In the genomic region with DNA sequence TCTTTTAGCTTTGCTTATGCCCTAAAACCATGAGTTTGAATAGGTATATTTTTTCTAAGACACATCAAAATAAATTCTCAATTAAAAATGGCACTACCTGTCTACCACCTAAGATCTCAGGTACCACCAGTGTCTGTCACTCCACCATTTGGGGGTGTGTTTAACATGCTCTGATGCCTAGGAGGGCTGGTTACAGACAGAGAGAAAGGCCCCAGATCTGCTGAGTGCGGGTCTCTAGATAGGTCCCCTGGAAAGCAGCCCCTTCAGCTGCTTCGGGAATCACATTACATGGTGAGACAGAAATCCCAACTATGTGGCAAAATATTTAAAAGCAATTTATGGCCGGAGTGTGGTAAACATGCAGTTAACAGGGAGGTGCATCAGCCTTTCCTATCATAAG, we compare ENCODE assay signal across 8 cellular contexts. TPM values are rescaled to one million over a fixed set of nuclear protein-coding genes. Genes with fewer than 3 reads are reported as not detected.
DNase-seq lines count a peak whose midpoint lies in the region; TF ChIP-seq lines count a peak whose summit lies in the region.

No MANE protein-coding gene starts in this region.

- peaks cover under 1 to 6% of the 10 kb centered on the region in 2 donors for H3K27me3 Mint-ChIP-seq in CD8-positive, alpha-beta memory T cell
- peaks cover 16% of the 10 kb centered on the region for H3K27me3 Mint-ChIP-seq in nephron (ENCODE audit: low read depth)

- no peak overlapping the region for H3K27ac ChIP-seq in CD8-positive, alpha-beta memory T cell (ENCODE audit: low read depth, low read length)
- no peak overlapping the region for H3K27ac ChIP-seq in coronary artery

- no peaks in the 10 kb centered on the region for H3K9me3 ChIP-seq in CD8-positive, alpha-beta memory T cell (ENCODE audit: low read length)
- 0 out of 2 replicates have a peak, but pooled peaks cover 3% of the 10 kb centered on the region for H3K9me3 ChIP-seq in MG63

- H3K36me3 ChIP-seq in CD8-positive, alpha-beta memory T cell (ENCODE audit: insufficient read depth, low read length) = no peaks in the 10 kb centered on the region
- H3K36me3 ChIP-seq in MG63 = no peaks in the 10 kb centered on the region

- no peaks in the 10 kb centered on the region for H3K27me3 ChIP-seq in CD8-positive, alpha-beta memory T cell (ENCODE audit: insufficient read depth, low read length, poor library complexity, severe bottlenecking)
- no peaks in the 10 kb centered on the region for H3K27me3 ChIP-seq in MG63

- H3K4me1 ChIP-seq in CD8-positive, alpha-beta memory T cell (ENCODE audit: insufficient read depth, low read length) = peaks cover 19% of the 10 kb centered on the region

- no peak overlapping the region for H3K4me3 ChIP-seq in CD8-positive, alpha-beta memory T cell (ENCODE audit: low read length)
- H3K4me3 ChIP-seq in MG63 = peak overlapping the region; percentile 63
- H3K4me3 ChIP-seq in coronary artery = peak overlapping the region; percentile 92

- peaks cover 0 to 4% (median 0%) of the 10 kb centered on the region in 5 donors for H3K9me3 Mint-ChIP-seq in CD8-positive, alpha-beta memory T cell
- H3K9me3 Mint-ChIP-seq in nephron = no peaks in the 10 kb centered on the region

- peak overlapping the region; percentile 89 to 95 (median 93) for H3K4me3 Mint-ChIP-seq in CD8-positive, alpha-beta memory T cell
- peak overlapping the region; percentile 93 to 97 (median 94) for H3K4me3 Mint-ChIP-seq in nephron

- DNase-seq in CD8-positive, alpha-beta memory T cell = no peak
- DNase-seq in MG63 (no peak), coronary artery (ENCODE audit: low spot score) (no peak), SHP77 (lab: John Stamatoyannopoulos, UW) (no peak), NCI-H1930 (lab: John Stamatoyannopoulos, UW) (no peak), anterior cingulate cortex (lab: John Stamatoyannopoulos, UW) (no peak), hepatic stellate cell (ENCODE audit: low spot score) (no peak)

- peaks cover 0 to 22% (median 0%) of the 10 kb centered on the region in 3 donors for H3K36me3 Mint-ChIP-seq in CD8-positive, alpha-beta memory T cell
- H3K36me3 Mint-ChIP-seq in nephron (ENCODE audit: low read depth) = no peaks in the 10 kb centered on the region

- CTCF ChIA-PET in CD8-positive, alpha-beta memory T cell (lab: Charles Lee) = interaction anchor here (0.9 kb wide), 1 partner anchor 7 kb away, joined by 3 read pairs; no protein-coding TSS in a partner anchor

- H3K27ac Mint-ChIP-seq in CD8-positive, alpha-beta memory T cell = peak overlapping the region; percentile 76 to 94 (median 90)
- H3K27ac Mint-ChIP-seq in nephron = peak overlapping the region in 1 of 3 experiments; percentile 82

- POLR2A ChIA-PET in CD8-positive, alpha-beta memory T cell (lab: Charles Lee) = no interaction called here

- peaks cover 30 to 50% (median 41%) of the 10 kb centered on the region in 3 donors for H3K4me1 Mint-ChIP-seq in CD8-positive, alpha-beta memory T cell
- peaks cover 22% of the 10 kb centered on the region for H3K4me1 Mint-ChIP-seq in nephron

- TF ChIP-seq CTCF in coronary artery (IDR thresholded peaks at IDR 0.05) (no peak), nephron (IDR thresholded peaks at IDR 0.05; ENCODE audit: unreplicated experiment in 3 of 3) (no peak)

RNA-seq across cellular contexts. Expression of a gene that starts 0.7 kb away (rescaled TPM):
- total RNA-seq in CD8-positive, alpha-beta memory T cell = 10 to 100 TPM; 45.9 to 50.3 TPM
- 43.4 TPM for polyA plus RNA-seq in CD8-positive, alpha-beta memory T cell
- 8.9 and 15.4 TPM in 2 replicates for total RNA-seq in MG63 (2014; rRNA removed; shearing (Covaris generic); ENCODE audit: low replicate concordance)
